In genomic region chr1:39194398-39195051, GRCh38 we compare ENCODE assay signal across 11 cellular contexts. TPM values are rescaled to one million over a fixed set of nuclear protein-coding genes. Genes with fewer than 3 reads are reported as not detected.
DNase-seq lines count a peak whose midpoint lies in the region; ATAC-seq, FAIRE-seq and TF ChIP-seq lines count a peak whose summit lies in the region.
"Had no signal": no experiment of that assay in that cellular context is flagged by ENCODE, and none has a peak within 500 bp of the region (broad histone marks: within the 10 kb centered on the region; RNA-seq: fewer than 3 reads in every experiment).

No MANE protein-coding gene starts in this region.

- H3K9ac ChIP-seq in GM12878 (ENCODE audit: control insufficient read depth, insufficient read depth, low read length) = no peak overlapping the region

- no peaks in the 10 kb centered on the region for H3K36me3 Mint-ChIP-seq in activated naive CD4-positive, alpha-beta T cell treated with anti-CD3 and anti-CD28 coated beads for 36 hours (ENCODE audit: low read depth)

- POLR2A ChIA-PET in GM12878 (lab: Charles Lee) = interaction anchor here (0.6 to 5.8 kb wide), 11 partner anchors 10 to 102 kb away, joined by 3 to 52 read pairs (median 7); partner anchors contain the start of gene MACF1

- DNase-seq in activated naive CD4-positive, alpha-beta T cell treated with anti-CD3 and anti-CD28 coated beads for 36 hours = no peak
- DNase-seq in activated naive CD4-positive, alpha-beta T cell (lab: John Stamatoyannopoulos, UW) = no peak
- DNase-seq in GM12878 (ENCODE audit: low read depth, low spot score) (no peak), tibial artery (no peak), lower leg skin (ENCODE audit: low spot score in 2 of 2) (no peak), NCI-H524 (lab: John Stamatoyannopoulos, UW) (no peak)
- DNase-seq: pancreas had no signal

- H2AFZ ChIP-seq in GM12878 (ENCODE audit: control insufficient read depth, low read depth, low read length) = no peak overlapping the region

- H3K27me3 Mint-ChIP-seq in activated naive CD4-positive, alpha-beta T cell treated with anti-CD3 and anti-CD28 coated beads for 36 hours (ENCODE audit: low read depth) = no peaks in the 10 kb centered on the region

- peak overlapping the region; percentile 62 for H3K27ac ChIP-seq in GM12878 (ENCODE audit: control insufficient read depth, insufficient read depth)
- peak overlapping the region; percentile 51 for H3K27ac ChIP-seq in mesodermal cell (ENCODE audit: low read depth, low read length, severe bottlenecking)
- H3K27ac ChIP-seq in tibial artery = peak overlapping the region; percentile 79 to 83
- H3K27ac ChIP-seq: SK-N-MC had no signal

- RAD21 ChIA-PET in GM12878 (lab: Charles Lee; ENCODE audit: unreplicated experiment) = interaction anchor here (0.7 to 12.8 kb wide), 13 partner anchors 9 to 478 kb away, joined by 3 to 393 read pairs (median 19); partner anchors contain the start of gene MACF1

- H3K4me2 ChIP-seq in GM12878 (ENCODE audit: control insufficient read depth, insufficient read depth) = no peak overlapping the region

- H3K4me3 ChIP-seq in GM12878 (no peak overlapping the region), mesodermal cell (ENCODE audit: extremely low read depth, insufficient read depth, low read length, poor library complexity, severe bottlenecking) (no peak overlapping the region), tibial artery (no peak overlapping the region), lower leg skin (ENCODE audit: low read depth, poor library complexity, severe bottlenecking) (no peak overlapping the region)
- H3K4me3 ChIP-seq: pancreas, SK-N-MC had no signal

- no peak for TF ChIP-seq EP300 in GM12878 (IDR thresholded peaks at IDR 0.05; ENCODE audit: borderline replicate concordance in 1 of 2, control insufficient read depth in 1 of 2, low read depth in 2 of 2, low read length in 2 of 2)

- H3K9me3 ChIP-seq in GM12878 (replicated peaks; ENCODE audit: control insufficient read depth, insufficient read depth, low read length) (no peaks in the 10 kb centered on the region), mesodermal cell (ENCODE audit: control insufficient read depth, low read length) (no peaks in the 10 kb centered on the region), tibial artery (no peaks in the 10 kb centered on the region)
- H3K9me3 ChIP-seq: pancreas had no signal

- no peak overlapping the region for H3K4me3 Mint-ChIP-seq in activated naive CD4-positive, alpha-beta T cell treated with anti-CD3 and anti-CD28 coated beads for 36 hours

- TF ChIP-seq RAD21 in GM12878 (IDR thresholded peaks at IDR 0.05; ENCODE audit: insufficient read depth, low read depth, low read length) = no peak

- no peaks in the 10 kb centered on the region for H3K9me3 Mint-ChIP-seq in activated naive CD4-positive, alpha-beta T cell treated with anti-CD3 and anti-CD28 coated beads for 36 hours

- SMC1A ChIA-PET in GM12878 (lab: Charles Lee; ENCODE audit: uncharacterized antibody, unreplicated experiment) = interaction anchor here (0.6 to 12.1 kb wide), 19 partner anchors 10 to 766 kb away, joined by 3 to 655 read pairs (median 23); partner anchors contain the start of gene MACF1

- intact Hi-C loops in activated naive CD4-positive, alpha-beta T cell treated with anti-CD3 and anti-CD28 coated beads for 36 hours (cut with micrococcal nuclease) = loop anchor here (5.0 to 10.0 kb wide), 2 partner anchors 192 to 1500 kb away; partner anchors contain the start of gene CDCA8
- intact Hi-C loops in GM12878 (cut with micrococcal nuclease; ENCODE audit: unreplicated experiment) = no loop called here
- intact Hi-C loops in tibial artery (cut with DNase I; ENCODE audit: low total_unique reads) = loop anchor here (5.0 to 10.0 kb wide), 3 partner anchors 60 to 210 kb away; no protein-coding TSS in a partner anchor
- intact Hi-C loops in lower leg skin (cut with DNase I; ENCODE audit: low total_unique reads) = loop anchor here (10.0 kb wide), 2 partner anchors 60 to 90 kb away; no protein-coding TSS in a partner anchor

- ATAC-seq in GM12878 (no peak), HG02623 (IDR thresholded peaks at IDR 0.05; ENCODE audit: unreplicated experiment) (no peak)
- ATAC-seq: pancreas had no signal

- 80% methylated on average over 5 of the region's 8 CpGs for WGBS in GM12878 (ENCODE audit: insufficient coverage, insufficient replicate concordance, low lambda C conversion rate, missing lambda C conversion rate)
- 77% methylated on average over 8 of the region's 8 CpGs for WGBS in mesodermal cell (ENCODE audit: insufficient coverage in 2 of 2), 2 experiments
- WGBS in lower leg skin, 2 donors = 78 to 82% methylated on average over 8 of the region's 8 CpGs

- no peak for FAIRE-seq in GM12878 (lab: Jason Lieb, UNC)
- FAIRE-seq: GM12891 had no signal

- H3K36me3 ChIP-seq in GM12878 (ENCODE audit: control insufficient read depth in 2 of 2, insufficient read depth in 2 of 2, low read length in 1 of 2) (no peaks in the 10 kb centered on the region), mesodermal cell (ENCODE audit: control insufficient read depth, insufficient read depth, low read length) (no peaks in the 10 kb centered on the region), tibial artery (no peaks in the 10 kb centered on the region)
- H3K36me3 ChIP-seq: pancreas had no signal

- no peaks in the 10 kb centered on the region for H4K20me1 ChIP-seq in GM12878 (ENCODE audit: control insufficient read depth, insufficient read depth)

- H3K79me2 ChIP-seq in GM12878 (ENCODE audit: control insufficient read depth, insufficient read depth, low read length) = peaks cover 70% of the 10 kb centered on the region

- peaks cover 57% of the 10 kb centered on the region for H3K4me1 ChIP-seq in GM12878 (ENCODE audit: control insufficient read depth, insufficient read depth, low read length)
- peaks cover 59% of the 10 kb centered on the region for H3K4me1 ChIP-seq in mesodermal cell (ENCODE audit: control insufficient read depth, insufficient read depth, low read length, poor library complexity, severe bottlenecking)
- peaks cover 9 to 80% (median 50%) of the 10 kb centered on the region in 4 donors for H3K4me1 ChIP-seq in tibial artery

- in situ Hi-C loops in GM12878 (cut with MboI) = no loop called here

- BruUV-seq in GM12878 (replicated peaks; lab: Mats Ljungman, UMichigan) = no TSS peak

- H3K27me3 ChIP-seq in GM12878 (replicated peaks in 1 of 2; ENCODE audit: control insufficient read depth in 2 of 2, insufficient read depth in 2 of 2, low read length in 1 of 2) = no peaks in the 10 kb centered on the region
- no peaks in the 10 kb centered on the region for H3K27me3 ChIP-seq in tibial artery
- H3K27me3 ChIP-seq: pancreas had no signal

- peak overlapping the region; percentile 97 for H3K27ac Mint-ChIP-seq in activated naive CD4-positive, alpha-beta T cell treated with anti-CD3 and anti-CD28 coated beads for 36 hours

- TF ChIP-seq CTCF in GM12878 (IDR thresholded peaks at IDR 0.05 in 2 of 3, conservative IDR thresholded peaks at IDR 0.05 in 1 of 3; ENCODE audit: control insufficient read depth in 2 of 3, extremely low read depth in 1 of 3, insufficient read depth in 1 of 3, low read depth in 3 of 3, low read length in 3 of 3) (no peak), tibial artery (IDR thresholded peaks at IDR 0.05) (no peak), lower leg skin (IDR thresholded peaks at IDR 0.05) (no peak)

- TF ChIP-seq POLR2A in GM12878 (IDR thresholded peaks at IDR 0.05; ENCODE audit: low read depth, low read length) (no peak), lower leg skin (IDR thresholded peaks at IDR 0.05) (no peak)

- H3K4me1 Mint-ChIP-seq in activated naive CD4-positive, alpha-beta T cell treated with anti-CD3 and anti-CD28 coated beads for 36 hours (ENCODE audit: low read depth) = peaks cover 84% of the 10 kb centered on the region

- CTCF ChIA-PET in activated naive CD4-positive, alpha-beta T cell treated with anti-CD3 and anti-CD28 coated beads for 36 hours (lab: Charles Lee) = interaction anchor here (5.2 to 6.8 kb wide), 4 partner anchors 10 to 67 kb away, joined by 54 to 257 read pairs (median 78); partner anchors contain the start of gene MACF1
- CTCF ChIA-PET in GM12878 (lab: Yijun Ruan, JAX) = interaction anchor here (0.8 to 14.8 kb wide), 18 partner anchors 11 to 464 kb away, joined by 3 to 918 read pairs (median 46); partner anchors contain the start of gene MACF1

RNA-seq across cellular contexts. Expression of gene MACF1, which starts 10.0 kb away (rescaled TPM):
- 100 to 1,000 TPM; 174 to 179 TPM for total RNA-seq in activated naive CD4-positive, alpha-beta T cell treated with anti-CD3 and anti-CD28 coated beads for 36 hours
- total RNA-seq in GM12878 (2013; cell fraction: nucleolus; rRNA removed) = 1,323 and 1,410 TPM in 2 replicates
- 175 and 184 TPM in 2 replicates for total RNA-seq in GM12878 (2014; rRNA removed)
- total RNA-seq in GM12878 (2014; rRNA removed; fragmentation: Illumina TruSeq; extraction: Trizol) = 173 and 184 TPM in 2 replicates
- total RNA-seq in GM12878 (2021) = 192 and 201 TPM in 2 replicates
- 51.2 TPM for polyA plus RNA-seq in GM12878 (2011; ENCODE audit: low read depth)
- polyA plus RNA-seq in GM12878 (2011; rRNA removed) = 49.5 and 55.6 TPM in 2 replicates
- 27.5 and 30.2 TPM in 2 replicates for polyA plus RNA-seq in GM12878 (2011; cell fraction: cytosol; rRNA removed)
- 209 and 235 TPM in 2 replicates for polyA plus RNA-seq in GM12878 (2011; cell fraction: nucleus; rRNA removed)
- polyA plus RNA-seq in GM12878 (2012) = 68.9 and 74.7 TPM in 2 replicates
- 115 and 138 TPM in 2 replicates for polyA plus RNA-seq in GM12878 (2014; fragmentation: Illumina TruSeq; extraction: Trizol)
- 10 to 100 TPM; 15.5 to 25.1 TPM for polyA plus RNA-seq in GM12878 (2014; fragmentation: Nextera tagmentation; extraction: Ambion mirVana)
- polyA plus RNA-seq in GM12878 (2014; rRNA removed) = 84.8 and 89.8 TPM in 2 replicates
- polyA plus RNA-seq in GM12878 (2016; fragmentation: Nextera tagmentation; extraction: Ambion mirVana) = 10 to 100 TPM; 55.7 to 64.0 TPM
- 281 and 359 TPM in 2 replicates for polyA minus RNA-seq in GM12878 (2011; rRNA and poly(A)+ RNA removed)
- polyA minus RNA-seq in GM12878 (2011; cell fraction: cytosol; rRNA and poly(A)+ RNA removed) = 55.2 and 61.2 TPM in 2 replicates
- 400 and 552 TPM in 2 replicates for polyA minus RNA-seq in GM12878 (2011; cell fraction: nucleus; rRNA and poly(A)+ RNA removed)
- polyA plus RNA-seq in mesodermal cell (2013, experiment 1 of 2) = 154 TPM
- polyA plus RNA-seq in mesodermal cell (2013, experiment 2 of 2) = 117 TPM
- 100 to 1,000 TPM; 427 to 686 (median 463) TPM for total RNA-seq in lower leg skin
